In genomic region chr3:40312661-40313226, GRCh38 we compare ENCODE assay signal across 12 cellular contexts. TPM values are rescaled to one million over a fixed set of nuclear protein-coding genes. Genes with fewer than 3 reads are reported as not detected.
DNase-seq lines count a peak whose midpoint lies in the region; ATAC-seq and TF ChIP-seq lines count a peak whose summit lies in the region.
"Had no signal": no experiment of that assay in that cellular context is flagged by ENCODE, and none has a peak within 500 bp of the region (broad histone marks: within the 10 kb centered on the region; RNA-seq: fewer than 3 reads in every experiment).

No MANE protein-coding gene starts in this region.

- POLR2A ChIA-PET in CD8-positive, alpha-beta memory T cell (lab: Charles Lee): no interaction called here

- no peaks in the 10 kb centered on the region for H3K27me3 ChIP-seq in CD8-positive, alpha-beta memory T cell (ENCODE audit: insufficient read depth, low read length, poor library complexity, severe bottlenecking)
- H3K27me3 ChIP-seq in neutrophil (no peaks in the 10 kb centered on the region), upper lobe of right lung (no peaks in the 10 kb centered on the region), neural progenitor cell (no peaks in the 10 kb centered on the region)

- H3K27me3 Mint-ChIP-seq in CD8-positive, alpha-beta memory T cell: no peaks in the 10 kb centered on the region
- peaks cover 3% of the 10 kb centered on the region for H3K27me3 Mint-ChIP-seq in neural progenitor cell (ENCODE audit: insufficient read depth, low read depth)

- peaks cover 28% of the 10 kb centered on the region for H3K79me2 ChIP-seq in neural progenitor cell (ENCODE audit: low read depth)

- no peak overlapping the region for H3K4me3 ChIP-seq in CD8-positive, alpha-beta memory T cell (ENCODE audit: low read length)
- H3K4me3 ChIP-seq in neutrophil (ENCODE audit: low read depth in 1 of 2, low read length in 1 of 2) (no peak overlapping the region), upper lobe of right lung (no peak overlapping the region), neural progenitor cell (no peak overlapping the region)

- H3K36me3 ChIP-seq in CD8-positive, alpha-beta memory T cell (ENCODE audit: insufficient read depth, low read length): peaks cover 24% of the 10 kb centered on the region
- H3K36me3 ChIP-seq in neutrophil (peaks cover 42% of the 10 kb centered on the region), upper lobe of right lung (peaks cover 32% of the 10 kb centered on the region), neural progenitor cell (peaks cover 18% of the 10 kb centered on the region)

- H3K4me3 Mint-ChIP-seq in CD8-positive, alpha-beta memory T cell: no peak overlapping the region
- no peak overlapping the region for H3K4me3 Mint-ChIP-seq in neural progenitor cell

- intact Hi-C loops in upper lobe of right lung (cut with DNase I): no loop called here

- ATAC-seq in upper lobe of right lung: no peak

- CTCF ChIA-PET in CD8-positive, alpha-beta memory T cell (lab: Charles Lee): interaction anchor here (9.7 kb wide), 1 partner anchor 120 kb away, joined by 96 read pairs; no protein-coding TSS in a partner anchor

- peaks cover 35 to 49% (median 38%) of the 10 kb centered on the region in 3 donors for H3K4me1 Mint-ChIP-seq in CD8-positive, alpha-beta memory T cell
- H3K4me1 Mint-ChIP-seq in neural progenitor cell: peaks cover 17% of the 10 kb centered on the region

- DNase-seq in CD8-positive, alpha-beta memory T cell: no peak
- DNase-seq in RPMI7951 (ENCODE audit: low read depth) (peak; percentile 24), fibroblast of gingiva (ENCODE audit: low read depth) (peak; percentile 10), upper lobe of right lung (no peak), DMS79 (lab: John Stamatoyannopoulos, UW) (no peak), neural progenitor cell (ENCODE audit: low spot score) (no peak)
- DNase-seq: aorta, NCI-H1417 treated with DMSO at 0.1 percent for 48 hours, NCI-H510A treated with DMSO at 0.1 percent for 48 hours, SHP77, substantia nigra had no signal

- TF ChIP-seq CTCF in neutrophil (IDR thresholded peaks at IDR 0.05): no peak
- no peak for TF ChIP-seq CTCF in upper lobe of right lung (IDR thresholded peaks at IDR 0.05)
- TF ChIP-seq CTCF in neural progenitor cell (IDR thresholded peaks at IDR 0.05): no peak

- no peaks in the 10 kb centered on the region for H4K20me1 ChIP-seq in neural progenitor cell (ENCODE audit: low read depth)

- H3F3A ChIP-seq in neural progenitor cell (ENCODE audit: low read depth): peaks cover 26% of the 10 kb centered on the region

- no peak overlapping the region for H3K4me2 ChIP-seq in neural progenitor cell

- H3K27ac Mint-ChIP-seq in CD8-positive, alpha-beta memory T cell: peak overlapping the region in 6 of 8 donors; percentile 14 to 66 (median 46)
- H3K27ac Mint-ChIP-seq in neural progenitor cell: no peak overlapping the region

- H3K9me3 Mint-ChIP-seq in CD8-positive, alpha-beta memory T cell: no peaks in the 10 kb centered on the region
- H3K9me3 Mint-ChIP-seq in neural progenitor cell: no peaks in the 10 kb centered on the region

- H3K9ac ChIP-seq in neural progenitor cell: no peak overlapping the region

- H3K4me1 ChIP-seq in CD8-positive, alpha-beta memory T cell (ENCODE audit: insufficient read depth, low read length): peaks cover 18% of the 10 kb centered on the region
- H3K4me1 ChIP-seq in neutrophil (ENCODE audit: control insufficient read depth in 1 of 2, insufficient read depth in 1 of 2, low read depth in 1 of 2, low read length in 1 of 2) (peaks cover 24 to 39% of the 10 kb centered on the region in 2 experiments), upper lobe of right lung (peaks cover 28% of the 10 kb centered on the region), neural progenitor cell (peaks cover 17% of the 10 kb centered on the region)

- peaks cover 4 to 58% (median 4%) of the 10 kb centered on the region in 3 donors for H3K36me3 Mint-ChIP-seq in CD8-positive, alpha-beta memory T cell
- peaks cover 19% of the 10 kb centered on the region for H3K36me3 Mint-ChIP-seq in neural progenitor cell

- H3K27ac ChIP-seq in CD8-positive, alpha-beta memory T cell (ENCODE audit: low read depth, low read length): no peak overlapping the region
- peak overlapping the region; percentile 12 for H3K27ac ChIP-seq in neutrophil
- no peak overlapping the region for H3K27ac ChIP-seq in upper lobe of right lung
- no peak overlapping the region for H3K27ac ChIP-seq in neural progenitor cell

- H2AFZ ChIP-seq in neural progenitor cell (replicated peaks): no peak overlapping the region

- H3K9me3 ChIP-seq in CD8-positive, alpha-beta memory T cell (ENCODE audit: low read length): no peaks in the 10 kb centered on the region
- H3K9me3 ChIP-seq in neutrophil (no peaks in the 10 kb centered on the region), upper lobe of right lung (no peaks in the 10 kb centered on the region), neural progenitor cell (ENCODE audit: low read depth) (no peaks in the 10 kb centered on the region)

RNA-seq across cellular contexts. Expression of gene EIF1B, which starts 3.2 kb away (rescaled TPM):
- 10 to 100 TPM; 76.4 to 81.4 TPM for total RNA-seq in CD8-positive, alpha-beta memory T cell
- 57.1 TPM for polyA plus RNA-seq in CD8-positive, alpha-beta memory T cell
- total RNA-seq in RPMI7951 (2014; rRNA removed; shearing (Covaris generic)): 30.6 and 42.2 TPM in 2 replicates
- total RNA-seq in upper lobe of right lung (54.4 TPM), neural progenitor cell (ENCODE audit: low replicate concordance) (22.4 and 45.3 TPM in 2 replicates)

Comparison
In these comparisons a context has a peak if more than half of its experiments do, and no peak if none do; other contexts are left out.
1. DNase-seq: peak in RPMI7951 (single experiment) and fibroblast of gingiva (single experiment); none in CD8-positive, alpha-beta memory T cell (0 of 5), upper lobe of right lung (single experiment), DMS79 (single experiment) and neural progenitor cell (single experiment).